Comparison of ENCODE assay signal across 23 cellular contexts in genomic region chr1:32863516-32864245, GRCh38. TPM values are rescaled to one million over a fixed set of nuclear protein-coding genes. Genes with fewer than 3 reads are reported as not detected.
DNase-seq lines count a peak whose midpoint lies in the region; ATAC-seq, FAIRE-seq and TF ChIP-seq lines count a peak whose summit lies in the region.
"Had no signal": no experiment of that assay in that cellular context is flagged by ENCODE, and none has a peak within 500 bp of the region (broad histone marks: within the 10 kb centered on the region; RNA-seq: fewer than 3 reads in every experiment).

No MANE protein-coding gene starts in this region.

- H3K4me1 ChIP-seq in liver (ENCODE audit: control insufficient read depth in 4 of 4, insufficient read depth in 4 of 4, low read length in 3 of 4) (peaks cover 4 to 31% (median 24%) of the 10 kb centered on the region in 4 donors), HepG2 (ENCODE audit: insufficient read depth, low read length) (no peaks in the 10 kb centered on the region)

- H3K4me3 Mint-ChIP-seq in type B pancreatic cell (no peak overlapping the region), T-cell (no peak overlapping the region)
- H3K4me3 Mint-ChIP-seq: CD14-positive monocyte, HFFc6 had no signal

- H3K27ac ChIP-seq in liver (ENCODE audit: low read depth in 1 of 2, low read length in 2 of 2) (peak overlapping the region; percentile 92 to 95), HepG2 (ENCODE audit: extremely low read length, insufficient read depth, low read length) (no peak overlapping the region), caudate nucleus (ENCODE audit: low read depth, low read length) (peak overlapping the region; percentile 84)

- H3K79me2 ChIP-seq in HepG2 (ENCODE audit: insufficient read depth, low read length) = no peaks in the 10 kb centered on the region

- peaks cover 11% of the 10 kb centered on the region for H3K4me1 Mint-ChIP-seq in type B pancreatic cell (ENCODE audit: unreplicated experiment)
- no peaks in the 10 kb centered on the region for H3K4me1 Mint-ChIP-seq in T-cell
- H3K4me1 Mint-ChIP-seq: CD14-positive monocyte had no signal

- BruUV-seq in HepG2 (replicated peaks; lab: Mats Ljungman, UMichigan) = no TSS peak

- no peak for TF ChIP-seq EP300 in HepG2 (IDR thresholded peaks at IDR 0.05; ENCODE audit: low read depth in 2 of 2, low read length in 2 of 2)
- no peak for TF ChIP-seq EP300 in HepG2 (CRISPR knock-in tag; IDR thresholded peaks at IDR 0.05; ENCODE audit: borderline replicate concordance)

- H3K27me3 ChIP-seq in liver (ENCODE audit: control insufficient read depth in 4 of 4, insufficient read depth in 4 of 4, low read length in 3 of 4) (no peaks in the 10 kb centered on the region), HepG2 (ENCODE audit: control insufficient read depth in 1 of 2, insufficient read depth in 2 of 2, low read length in 2 of 2) (no peaks in the 10 kb centered on the region)

- TF ChIP-seq CTCF in liver (IDR thresholded peaks at IDR 0.05; ENCODE audit: low read depth, low read length, missing input control) = no peak
- TF ChIP-seq CTCF in HepG2 (CRISPR knock-in tag; IDR thresholded peaks at IDR 0.05) = no peak
- TF ChIP-seq CTCF in type B pancreatic cell (conservative IDR thresholded peaks at IDR 0.05) = no peak

- H3K36me3 Mint-ChIP-seq in type B pancreatic cell (peaks cover 24% of the 10 kb centered on the region), T-cell (peaks cover 52% of the 10 kb centered on the region)

- no peaks in the 10 kb centered on the region for H4K20me1 ChIP-seq in HepG2 (ENCODE audit: insufficient read depth, low read length)

- H3K27me3 Mint-ChIP-seq in type B pancreatic cell = peaks cover under 1% of the 10 kb centered on the region
- peaks cover 0 to 2% of the 10 kb centered on the region in 2 donors for H3K27me3 Mint-ChIP-seq in T-cell

- no peak for TF ChIP-seq POLR2A in HepG2 (IDR thresholded peaks at IDR 0.05; ENCODE audit: insufficient read depth in 1 of 2, low read depth in 2 of 2, low read length in 2 of 2)

- DNase-seq in HepG2 (ENCODE audit: low spot score) = no peak
- no peak for DNase-seq in caudate nucleus (lab: John Stamatoyannopoulos, UW)
- peak; percentile 24 for DNase-seq in mesenteric fat pad (ENCODE audit: low spot score)
- peak; percentile 27 for DNase-seq in type B pancreatic cell (ENCODE audit: extremely low spot score, unreplicated experiment)
- DNase-seq in OCI-M1 (lab: John Stamatoyannopoulos, UW) = no peak
- no peak for DNase-seq in T-cell
- DNase-seq: ACHN, AML-193, DMS 273 treated with DMSO at 0.1 percent for 48 hours, GF-D8, GOT3, HFFc6, KG1, NCI-H1048, NCI-H1436 treated with DMSO at 0.1 percent for 48 hours, NCI-H2081, NCI-H524, SIG-M5 had no signal

- H3K27ac Mint-ChIP-seq in type B pancreatic cell = peak overlapping the region; percentile 64
- no peak overlapping the region for H3K27ac Mint-ChIP-seq in T-cell

- in situ Hi-C loops in HepG2 (cut with HindIII; ENCODE audit: extremely low pct_ligation_motif_present, low pct_unique_long_range_greater_than_20kb) = no loop called here

- POLR2A ChIA-PET in HepG2 (lab: Yijun Ruan, JAX) = no interaction called here
- POLR2A ChIA-PET in T-cell (lab: Charles Lee) = no interaction called here

- intact Hi-C loops in HepG2 (cut with micrococcal nuclease; ENCODE audit: unreplicated experiment) = no loop called here

- 93% methylated on average over 3 of the region's 3 CpGs for WGBS in liver
- WGBS in HepG2 (ENCODE audit: low lambda C conversion rate) = 92% methylated on average over 3 of the region's 3 CpGs

- ATAC-seq in HepG2 (no peak), GM21619 (IDR thresholded peaks at IDR 0.05; ENCODE audit: unreplicated experiment) (no peak), T-cell (replicated peaks in 1 of 4) (no peak)

- H3K9me3 ChIP-seq in liver (ENCODE audit: control insufficient read depth in 4 of 4, low read length in 3 of 4) = no peaks in the 10 kb centered on the region
- no peaks in the 10 kb centered on the region for H3K9me3 ChIP-seq in HepG2 (ENCODE audit: low read length)

- FAIRE-seq in HepG2 (lab: Jason Lieb, UNC) = no peak
- FAIRE-seq: GM12891, GM18507 had no signal

- no peaks in the 10 kb centered on the region for H3K9me3 Mint-ChIP-seq in type B pancreatic cell
- H3K9me3 Mint-ChIP-seq in T-cell = no peaks in the 10 kb centered on the region
- H3K9me3 Mint-ChIP-seq: HFFc6 had no signal

- H3K36me3 ChIP-seq in liver (ENCODE audit: control insufficient read depth in 4 of 4, insufficient read depth in 3 of 4, low read depth in 1 of 4, low read length in 3 of 4) = peaks cover 0 to 15% (median 3%) of the 10 kb centered on the region in 4 donors
- peaks cover 0 to 7% of the 10 kb centered on the region in 2 experiments; a peak in 1 of 5 replicates for H3K36me3 ChIP-seq in HepG2 (replicated peaks in 1 of 2; ENCODE audit: control insufficient read depth in 1 of 2, insufficient read depth in 2 of 2, low read length in 2 of 2)

- no peak overlapping the region for H3K4me2 ChIP-seq in HepG2 (ENCODE audit: low read depth, low read length)

- no peak overlapping the region for H2AFZ ChIP-seq in HepG2 (ENCODE audit: low read length)

- H3K4me3 ChIP-seq in liver (ENCODE audit: low read depth in 1 of 3, low read length in 3 of 3) = no peak overlapping the region
- H3K4me3 ChIP-seq in HepG2 (replicated peaks in 1 of 3; ENCODE audit: insufficient read depth in 1 of 3, low read depth in 2 of 3, low read length in 3 of 3) = no peak overlapping the region

- CTCF ChIA-PET in HepG2 (lab: Yijun Ruan, JAX; ENCODE audit: low intra/inter-chr PET ratio, low total read pairs) = no interaction called here
- CTCF ChIA-PET in T-cell (lab: Charles Lee) = interaction anchor here in 1 of 2 donors (0.5 kb wide), 1 partner anchor 143 kb away, joined by 3 read pairs; no protein-coding TSS in a partner anchor

- H3K9ac ChIP-seq in liver (ENCODE audit: low read depth in 1 of 2, low read length in 2 of 2) (peak overlapping the region in 1 of 2 donors; percentile 41), HepG2 (ENCODE audit: insufficient read depth, low read depth, low read length) (no peak overlapping the region)

- TF ChIP-seq RAD21 in liver (IDR thresholded peaks at IDR 0.05) (no peak), HepG2 (CRISPR knock-in tag; IDR thresholded peaks at IDR 0.05) (no peak)

RNA-seq across cellular contexts. Expression of gene FNDC5, which starts 7.0 kb away (rescaled TPM):
- total RNA-seq in liver (10 to 100 TPM in 1 of 2 donors, 1 to 10 TPM in 1; 2.5 to 10.5 TPM), HepG2 (2016; rRNA removed; fragmentation: Illumina TruSeq; extraction: Trizol) (1.6 and 3.1 TPM in 2 replicates), mesenteric fat pad (0.96 TPM), type B pancreatic cell (ENCODE audit: low replicate concordance) (20.0 and 49.9 TPM in 2 replicates), T-cell (not detected)
- polyA plus RNA-seq in liver (1 to 10 TPM in 1 of 2 donors, under 1 TPM in 1; 0.43 to 1.5 TPM), HepG2 (2011; rRNA removed) (1.0 and 1.4 TPM in 2 replicates)
- total RNA-seq in HepG2 (2016; cell fraction: cytosol; rRNA removed; fragmentation: Illumina TruSeq; extraction: Trizol; ENCODE audit: low read depth) = 2.6 and 2.8 TPM in 2 replicates
- 1.6 and 2.6 TPM in 2 replicates for total RNA-seq in HepG2 (2016; cell fraction: insoluble cytoplasmic fraction; rRNA removed; fragmentation: Illumina TruSeq; extraction: Trizol)
- total RNA-seq in HepG2 (2016; cell fraction: membrane; rRNA removed; fragmentation: Illumina TruSeq; extraction: Trizol) = 5.4 and 6.4 TPM in 2 replicates
- 1.3 and 2.2 TPM in 2 replicates for total RNA-seq in HepG2 (2016; cell fraction: nucleus; rRNA removed; fragmentation: Illumina TruSeq; extraction: Trizol)
- 0.60 and 1.0 TPM in 2 replicates for polyA plus RNA-seq in HepG2 (2011; cell fraction: cytosol; rRNA removed)
- polyA plus RNA-seq in HepG2 (2011; cell fraction: nucleus; rRNA removed) = 1.8 and 2.0 TPM in 2 replicates
- polyA plus RNA-seq in HepG2 (2012) = 0.46 and 0.56 TPM in 2 replicates
- 4.2 and 5.7 TPM in 2 replicates for polyA plus RNA-seq in HepG2 (2016; cell fraction: cytosol; fragmentation: Illumina TruSeq; extraction: Trizol; ENCODE audit: low read depth)
- polyA plus RNA-seq in HepG2 (2016; cell fraction: insoluble cytoplasmic fraction; fragmentation: Illumina TruSeq; extraction: Trizol; ENCODE audit: low read depth) = 1.4 and 1.8 TPM in 2 replicates
- 5.2 and 5.9 TPM in 2 replicates for polyA plus RNA-seq in HepG2 (2016; cell fraction: membrane; fragmentation: Illumina TruSeq; extraction: Trizol; ENCODE audit: low read depth)
- polyA plus RNA-seq in HepG2 (2016; cell fraction: nucleus; fragmentation: Illumina TruSeq; extraction: Trizol; ENCODE audit: insufficient read depth, low read depth) = 2.1 and 4.0 TPM in 2 replicates
- polyA minus RNA-seq in HepG2 (2011; rRNA and poly(A)+ RNA removed; ENCODE audit: low replicate concordance) = 0.78 TPM in 1 of 2 replicates, not detected in the other
- polyA minus RNA-seq in HepG2 (2011; cell fraction: cytosol; rRNA and poly(A)+ RNA removed) = 0.88 TPM in 1 of 2 replicates, not detected in the other
- 0.62 TPM in 1 of 2 replicates, not detected in the other for polyA minus RNA-seq in HepG2 (2011; cell fraction: nucleus; rRNA and poly(A)+ RNA removed)
- polyA plus RNA-seq: CD14-positive monocyte had no signal

RNA-seq across cellular contexts. Expression of gene HPCA, which starts 22.6 kb away (rescaled TPM):
- total RNA-seq in liver (not detected), HepG2 (2016; rRNA removed; fragmentation: Illumina TruSeq; extraction: Trizol) (not detected in 2 replicates), mesenteric fat pad (not detected), type B pancreatic cell (ENCODE audit: low replicate concordance) (1.0 and 2.0 TPM in 2 replicates), T-cell (under 1 TPM in 2 of 5 donors, not detected in 3; 0.45 to 0.54 TPM)
- polyA plus RNA-seq in liver (not detected), HepG2 (2011; rRNA removed) (not detected in 2 replicates)
- total RNA-seq in HepG2 (2016; cell fraction: cytosol; rRNA removed; fragmentation: Illumina TruSeq; extraction: Trizol; ENCODE audit: low read depth) = not detected in 2 replicates
- not detected in 2 replicates for total RNA-seq in HepG2 (2016; cell fraction: insoluble cytoplasmic fraction; rRNA removed; fragmentation: Illumina TruSeq; extraction: Trizol)
- not detected in 2 replicates for total RNA-seq in HepG2 (2016; cell fraction: membrane; rRNA removed; fragmentation: Illumina TruSeq; extraction: Trizol)
- not detected in 2 replicates for total RNA-seq in HepG2 (2016; cell fraction: nucleus; rRNA removed; fragmentation: Illumina TruSeq; extraction: Trizol)
- not detected in 2 replicates for polyA plus RNA-seq in HepG2 (2011; cell fraction: cytosol; rRNA removed)
- 0.38 TPM in 1 of 2 replicates, not detected in the other for polyA plus RNA-seq in HepG2 (2011; cell fraction: nucleus; rRNA removed)
- polyA plus RNA-seq in HepG2 (2012) = not detected in 2 replicates
- polyA plus RNA-seq in HepG2 (2016; cell fraction: cytosol; fragmentation: Illumina TruSeq; extraction: Trizol; ENCODE audit: low read depth) = not detected in 2 replicates
- polyA plus RNA-seq in HepG2 (2016; cell fraction: insoluble cytoplasmic fraction; fragmentation: Illumina TruSeq; extraction: Trizol; ENCODE audit: low read depth) = not detected in 2 replicates
- polyA plus RNA-seq in HepG2 (2016; cell fraction: membrane; fragmentation: Illumina TruSeq; extraction: Trizol; ENCODE audit: low read depth) = not detected in 2 replicates
- not detected in 2 replicates for polyA plus RNA-seq in HepG2 (2016; cell fraction: nucleus; fragmentation: Illumina TruSeq; extraction: Trizol; ENCODE audit: insufficient read depth, low read depth)
- polyA minus RNA-seq in HepG2 (2011; rRNA and poly(A)+ RNA removed; ENCODE audit: low replicate concordance) = 0.35 TPM in 1 of 2 replicates, not detected in the other
- polyA minus RNA-seq in HepG2 (2011; cell fraction: cytosol; rRNA and poly(A)+ RNA removed) = not detected in 2 replicates
- not detected in 2 replicates for polyA minus RNA-seq in HepG2 (2011; cell fraction: nucleus; rRNA and poly(A)+ RNA removed)
- polyA plus RNA-seq: CD14-positive monocyte had no signal

RNA-seq across cellular contexts. Expression of gene TMEM54, which starts 37.5 kb away (rescaled TPM):
- 1 to 10 TPM in 1 of 2 donors, under 1 TPM in 1; 0.92 to 1.4 TPM for total RNA-seq in liver
- 10 to 100 TPM in 1 of 2 donors, 1 to 10 TPM in 1; 3.8 to 10.9 TPM for polyA plus RNA-seq in liver
- total RNA-seq in HepG2 (2016; rRNA removed; fragmentation: Illumina TruSeq; extraction: Trizol) = 0.76 and 2.5 TPM in 2 replicates
- 6.9 and 7.0 TPM in 2 replicates for total RNA-seq in HepG2 (2016; cell fraction: cytosol; rRNA removed; fragmentation: Illumina TruSeq; extraction: Trizol; ENCODE audit: low read depth)
- total RNA-seq in HepG2 (2016; cell fraction: insoluble cytoplasmic fraction; rRNA removed; fragmentation: Illumina TruSeq; extraction: Trizol) = 0.83 and 1.3 TPM in 2 replicates
- 5.0 and 5.4 TPM in 2 replicates for total RNA-seq in HepG2 (2016; cell fraction: membrane; rRNA removed; fragmentation: Illumina TruSeq; extraction: Trizol)
- total RNA-seq in HepG2 (2016; cell fraction: nucleus; rRNA removed; fragmentation: Illumina TruSeq; extraction: Trizol) = 1.2 and 1.7 TPM in 2 replicates
- 2.9 and 4.0 TPM in 2 replicates for polyA plus RNA-seq in HepG2 (2011; rRNA removed)
- polyA plus RNA-seq in HepG2 (2011; cell fraction: cytosol; rRNA removed) = 4.2 and 5.4 TPM in 2 replicates
- 2.7 and 3.1 TPM in 2 replicates for polyA plus RNA-seq in HepG2 (2011; cell fraction: nucleus; rRNA removed)
- 0.43 and 2.3 TPM in 2 replicates for polyA plus RNA-seq in HepG2 (2012)
- polyA plus RNA-seq in HepG2 (2016; cell fraction: cytosol; fragmentation: Illumina TruSeq; extraction: Trizol; ENCODE audit: low read depth) = 9.6 and 9.8 TPM in 2 replicates
- polyA plus RNA-seq in HepG2 (2016; cell fraction: insoluble cytoplasmic fraction; fragmentation: Illumina TruSeq; extraction: Trizol; ENCODE audit: low read depth) = 1.0 and 1.1 TPM in 2 replicates
- polyA plus RNA-seq in HepG2 (2016; cell fraction: membrane; fragmentation: Illumina TruSeq; extraction: Trizol; ENCODE audit: low read depth) = 6.2 and 6.8 TPM in 2 replicates
- polyA plus RNA-seq in HepG2 (2016; cell fraction: nucleus; fragmentation: Illumina TruSeq; extraction: Trizol; ENCODE audit: insufficient read depth, low read depth) = 1.3 and 2.6 TPM in 2 replicates
- polyA minus RNA-seq in HepG2 (2011; rRNA and poly(A)+ RNA removed; ENCODE audit: low replicate concordance) = 6.4 and 19.0 TPM in 2 replicates
- polyA minus RNA-seq in HepG2 (2011; cell fraction: cytosol; rRNA and poly(A)+ RNA removed) = 1.8 TPM in 1 of 2 replicates, not detected in the other
- 0.75 TPM in 1 of 2 replicates, not detected in the other for polyA minus RNA-seq in HepG2 (2011; cell fraction: nucleus; rRNA and poly(A)+ RNA removed)
- total RNA-seq in mesenteric fat pad = 26.8 TPM
- 42.1 and 129 TPM in 2 replicates for total RNA-seq in type B pancreatic cell (ENCODE audit: low replicate concordance)
- total RNA-seq in T-cell = under 1 TPM in 2 of 5 donors, not detected in 3; 0.35 to 0.64 TPM
- polyA plus RNA-seq: CD14-positive monocyte had no signal

RNA-seq across cellular contexts. Expression of gene S100PBP, which starts 46.2 kb away (rescaled TPM):
- 10 to 100 TPM; 15.8 to 24.8 TPM for total RNA-seq in liver
- polyA plus RNA-seq in liver = 1 to 10 TPM; 1.9 to 6.4 TPM
- total RNA-seq in HepG2 (2016; rRNA removed; fragmentation: Illumina TruSeq; extraction: Trizol) = 26.1 and 28.4 TPM in 2 replicates
- 18.1 and 18.8 TPM in 2 replicates for total RNA-seq in HepG2 (2016; cell fraction: cytosol; rRNA removed; fragmentation: Illumina TruSeq; extraction: Trizol; ENCODE audit: low read depth)
- total RNA-seq in HepG2 (2016; cell fraction: insoluble cytoplasmic fraction; rRNA removed; fragmentation: Illumina TruSeq; extraction: Trizol) = 24.5 and 27.7 TPM in 2 replicates
- 22.6 and 25.5 TPM in 2 replicates for total RNA-seq in HepG2 (2016; cell fraction: membrane; rRNA removed; fragmentation: Illumina TruSeq; extraction: Trizol)
- total RNA-seq in HepG2 (2016; cell fraction: nucleus; rRNA removed; fragmentation: Illumina TruSeq; extraction: Trizol) = 24.5 and 34.9 TPM in 2 replicates
- polyA plus RNA-seq in HepG2 (2011; rRNA removed) = 17.9 and 20.4 TPM in 2 replicates
- polyA plus RNA-seq in HepG2 (2011; cell fraction: cytosol; rRNA removed) = 6.8 and 11.2 TPM in 2 replicates
- polyA plus RNA-seq in HepG2 (2011; cell fraction: nucleus; rRNA removed) = 18.2 and 22.4 TPM in 2 replicates
- polyA plus RNA-seq in HepG2 (2012) = 10.8 and 13.1 TPM in 2 replicates
- 4.2 and 4.7 TPM in 2 replicates for polyA plus RNA-seq in HepG2 (2016; cell fraction: cytosol; fragmentation: Illumina TruSeq; extraction: Trizol; ENCODE audit: low read depth)
- polyA plus RNA-seq in HepG2 (2016; cell fraction: insoluble cytoplasmic fraction; fragmentation: Illumina TruSeq; extraction: Trizol; ENCODE audit: low read depth) = 19.5 and 20.9 TPM in 2 replicates
- 5.3 and 5.6 TPM in 2 replicates for polyA plus RNA-seq in HepG2 (2016; cell fraction: membrane; fragmentation: Illumina TruSeq; extraction: Trizol; ENCODE audit: low read depth)
- polyA plus RNA-seq in HepG2 (2016; cell fraction: nucleus; fragmentation: Illumina TruSeq; extraction: Trizol; ENCODE audit: insufficient read depth, low read depth) = 49.7 and 53.4 TPM in 2 replicates
- 20.9 and 25.1 TPM in 2 replicates for polyA minus RNA-seq in HepG2 (2011; rRNA and poly(A)+ RNA removed; ENCODE audit: low replicate concordance)
- polyA minus RNA-seq in HepG2 (2011; cell fraction: cytosol; rRNA and poly(A)+ RNA removed) = 9.6 and 12.2 TPM in 2 replicates
- 44.3 and 47.9 TPM in 2 replicates for polyA minus RNA-seq in HepG2 (2011; cell fraction: nucleus; rRNA and poly(A)+ RNA removed)
- total RNA-seq in mesenteric fat pad = 25.0 TPM
- 27.0 and 53.8 TPM in 2 replicates for total RNA-seq in type B pancreatic cell (ENCODE audit: low replicate concordance)
- 10 to 100 TPM; 46.6 to 77.6 (median 63.6) TPM for total RNA-seq in T-cell

RNA-seq across cellular contexts. Expression of gene YARS1, which starts 46.5 kb away (rescaled TPM):
- total RNA-seq in liver (10 to 100 TPM; 31.6 to 94.0 TPM), HepG2 (2016; rRNA removed; fragmentation: Illumina TruSeq; extraction: Trizol) (102 and 113 TPM in 2 replicates), mesenteric fat pad (125 TPM), type B pancreatic cell (ENCODE audit: low replicate concordance) (83.7 and 103 TPM in 2 replicates), T-cell (100 to 1,000 TPM in 3 of 5 donors, 10 to 100 TPM in 2; 88.9 to 197 (median 172) TPM)
- polyA plus RNA-seq in liver (10 to 100 TPM; 39.3 to 65.8 TPM), HepG2 (2011; rRNA removed) (50.1 and 52.2 TPM in 2 replicates)
- 36.6 and 40.5 TPM in 2 replicates for total RNA-seq in HepG2 (2016; cell fraction: cytosol; rRNA removed; fragmentation: Illumina TruSeq; extraction: Trizol; ENCODE audit: low read depth)
- 96.0 and 117 TPM in 2 replicates for total RNA-seq in HepG2 (2016; cell fraction: insoluble cytoplasmic fraction; rRNA removed; fragmentation: Illumina TruSeq; extraction: Trizol)
- total RNA-seq in HepG2 (2016; cell fraction: membrane; rRNA removed; fragmentation: Illumina TruSeq; extraction: Trizol) = 43.4 and 44.4 TPM in 2 replicates
- total RNA-seq in HepG2 (2016; cell fraction: nucleus; rRNA removed; fragmentation: Illumina TruSeq; extraction: Trizol) = 70.7 and 78.7 TPM in 2 replicates
- polyA plus RNA-seq in HepG2 (2011; cell fraction: cytosol; rRNA removed) = 32.2 and 38.5 TPM in 2 replicates
- polyA plus RNA-seq in HepG2 (2011; cell fraction: nucleus; rRNA removed) = 91.6 and 121 TPM in 2 replicates
- 124 and 158 TPM in 2 replicates for polyA plus RNA-seq in HepG2 (2012)
- polyA plus RNA-seq in HepG2 (2016; cell fraction: cytosol; fragmentation: Illumina TruSeq; extraction: Trizol; ENCODE audit: low read depth) = 11.8 and 14.3 TPM in 2 replicates
- polyA plus RNA-seq in HepG2 (2016; cell fraction: insoluble cytoplasmic fraction; fragmentation: Illumina TruSeq; extraction: Trizol; ENCODE audit: low read depth) = 83.4 and 91.9 TPM in 2 replicates
- polyA plus RNA-seq in HepG2 (2016; cell fraction: membrane; fragmentation: Illumina TruSeq; extraction: Trizol; ENCODE audit: low read depth) = 20.7 and 20.8 TPM in 2 replicates
- polyA plus RNA-seq in HepG2 (2016; cell fraction: nucleus; fragmentation: Illumina TruSeq; extraction: Trizol; ENCODE audit: insufficient read depth, low read depth) = 117 TPM in 2 replicates
- polyA minus RNA-seq in HepG2 (2011; rRNA and poly(A)+ RNA removed; ENCODE audit: low replicate concordance) = 68.0 and 103 TPM in 2 replicates
- polyA minus RNA-seq in HepG2 (2011; cell fraction: cytosol; rRNA and poly(A)+ RNA removed) = 43.2 and 68.7 TPM in 2 replicates
- polyA minus RNA-seq in HepG2 (2011; cell fraction: nucleus; rRNA and poly(A)+ RNA removed) = 63.1 and 101 TPM in 2 replicates

Comparison
In these comparisons a context has a peak if more than half of its experiments do, and no peak if none do; other contexts are left out.
1. DNase-seq: peak in mesenteric fat pad (single experiment) and type B pancreatic cell (single experiment); none in HepG2 (single experiment), caudate nucleus (0 of 61), OCI-M1 (single experiment) and T-cell (0 of 34).